8 cellular contexts compared by ENCODE assay signal in genomic region chr13:73715114-73715909, GRCh38.
DNase-seq lines count a peak whose midpoint lies in the region; ATAC-seq and TF ChIP-seq lines count a peak whose summit lies in the region.

No MANE protein-coding gene starts in this region.

- peak overlapping the region; percentile 94 for H3K27ac Mint-ChIP-seq in CD4-positive, alpha-beta T cell

- peak; percentile 88 for ATAC-seq in CD4-positive, alpha-beta T cell (ENCODE audit: poor library complexity)
- ATAC-seq in GM21737 (IDR thresholded peaks at IDR 0.05; ENCODE audit: unreplicated experiment): peak; percentile 68
- peak; percentile 54 for ATAC-seq in esophagus mucosa
- ATAC-seq in SK-N-SH treated with all-trans-retinoic acid at 6 μM for 48 hours: no peak

- H3K9me3 ChIP-seq in CD4-positive, alpha-beta T cell (ENCODE audit: control insufficient read depth, low read length): no peaks in the 10 kb centered on the region
- no peaks in the 10 kb centered on the region for H3K9me3 ChIP-seq in ascending aorta

- peaks cover 53% of the 10 kb centered on the region for H3K4me1 Mint-ChIP-seq in CD4-positive, alpha-beta T cell (ENCODE audit: low read depth)

- DNase-seq in CD4-positive, alpha-beta T cell: peak; percentile 21 to 60 (median 40)
- DNase-seq in T-helper 22 cell (ENCODE audit: low read depth) (peak; percentile 29), ascending aorta (ENCODE audit: low spot score in 2 of 2) (no peak), NCI-H2081 treated with DMSO at 0.1 percent for 48 hours (lab: John Stamatoyannopoulos, UW) (no peak), NCI-H1048 (lab: John Stamatoyannopoulos, UW) (no peak)

- H3K27me3 Mint-ChIP-seq in CD4-positive, alpha-beta T cell: no peaks in the 10 kb centered on the region

- POLR2A ChIA-PET in CD4-positive, alpha-beta T cell (lab: Charles Lee): interaction anchor here (1.0 to 5.6 kb wide), 5 partner anchors 8 to 421 kb away, joined by 3 to 25 read pairs (median 5); no protein-coding TSS in a partner anchor

- H3K4me3 Mint-ChIP-seq in CD4-positive, alpha-beta T cell: peak overlapping the region; percentile 73

- peaks cover 0 to 4% of the 10 kb centered on the region in 2 donors for H3K4me1 ChIP-seq in ascending aorta

- CTCF ChIA-PET in CD4-positive, alpha-beta T cell (lab: Charles Lee): interaction anchor here (1.0 to 2.9 kb wide), 5 partner anchors 12 to 656 kb away, joined by 3 to 8 read pairs (median 3); partner anchors contain the start of gene KLF5

- peaks cover 0 to 30% of the 10 kb centered on the region in 2 donors for H3K36me3 ChIP-seq in ascending aorta

- no peak overlapping the region for H3K4me3 ChIP-seq in ascending aorta

- TF ChIP-seq CTCF in CD4-positive, alpha-beta T cell (IDR thresholded peaks at IDR 0.05): no peak
- no peak for TF ChIP-seq CTCF in ascending aorta (IDR thresholded peaks at IDR 0.05)

- peaks cover 69% of the 10 kb centered on the region for H3K36me3 Mint-ChIP-seq in CD4-positive, alpha-beta T cell (ENCODE audit: low read depth)

- H3K9me3 Mint-ChIP-seq in CD4-positive, alpha-beta T cell: no peaks in the 10 kb centered on the region

- no peaks in the 10 kb centered on the region for H3K27me3 ChIP-seq in CD4-positive, alpha-beta T cell (ENCODE audit: control insufficient read depth, insufficient read depth, low read length)
- no peaks in the 10 kb centered on the region for H3K27me3 ChIP-seq in ascending aorta

- intact Hi-C loops in CD4-positive, alpha-beta T cell (cut with DNase I, micrococcal nuclease): loop anchor here in 1 of 2 experiments (1.0 kb wide), 1 partner anchor 13 kb away; no protein-coding TSS in a partner anchor
- intact Hi-C loops in ascending aorta (cut with DNase I): no loop called here

- peak overlapping the region; percentile 73 for H3K27ac ChIP-seq in CD4-positive, alpha-beta T cell (ENCODE audit: low read depth, low read length)
- no peak overlapping the region for H3K27ac ChIP-seq in ascending aorta

TF ChIP-seq in SK-N-SH treated with all-trans-retinoic acid at 6 μM for 48 hours, 23 proteins besides CTCF, POLR2A, EP300 and RAD21:
- TF ChIP-seq TOX (CRISPR knock-in tag; IDR thresholded peaks at IDR 0.05; ENCODE audit: borderline replicate concordance) (no peak), ZNF565 (CRISPR knock-in tag; conservative IDR thresholded peaks at IDR 0.05; ENCODE audit: low read depth) (no peak)

Comparison
In these comparisons a context has a peak if more than half of its experiments do, and no peak if none do; other contexts are left out.
1. DNase-seq: peak in CD4-positive, alpha-beta T cell (10 of 10) and T-helper 22 cell (single experiment); none in ascending aorta (0 of 2), NCI-H2081 treated with DMSO at 0.1 percent for 48 hours (single experiment) and NCI-H1048 (single experiment).